ENCODE assay signal across 23 cellular contexts in the genomic region with DNA sequence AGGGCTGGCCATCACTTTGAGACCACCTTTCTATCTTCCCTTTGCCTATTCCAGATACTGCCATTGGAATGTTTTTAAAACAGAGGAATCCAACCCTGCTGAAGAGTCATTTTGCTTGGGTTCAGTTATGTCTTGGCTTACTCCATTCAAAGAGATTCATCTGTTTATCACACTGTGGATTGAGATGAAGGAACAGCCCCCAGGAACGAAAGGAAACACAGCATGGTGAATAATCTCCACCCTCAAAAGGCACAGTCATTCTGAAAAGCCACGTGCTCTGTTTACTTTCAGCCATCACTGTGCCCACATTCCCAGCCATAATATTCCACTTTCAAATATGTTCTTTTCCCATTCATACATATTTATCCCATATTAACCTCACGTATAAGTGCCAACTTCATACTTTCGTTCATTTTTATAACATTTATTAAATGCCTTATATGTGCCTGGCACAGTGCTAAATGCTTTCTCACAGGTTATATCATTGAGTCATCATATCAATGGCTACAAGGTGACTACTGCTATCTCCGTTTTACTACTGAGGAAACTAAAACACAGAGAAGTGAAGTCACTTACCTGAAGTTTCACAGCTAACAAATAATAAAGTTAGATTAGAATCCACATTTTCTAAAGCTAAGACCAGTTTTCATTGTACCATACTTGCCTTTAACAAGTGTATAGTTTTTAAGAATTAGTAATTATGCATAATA.
"Had no signal": no experiment of that assay in that cellular context is flagged by ENCODE, and none has a peak within 500 bp of the region (broad histone marks: within the 10 kb centered on the region; RNA-seq: fewer than 3 reads in every experiment).

No MANE protein-coding gene starts in this region.

- H3K4me2 ChIP-seq: hepatocyte, neural progenitor cell had no signal

- H3K27ac ChIP-seq: hepatocyte, neural progenitor cell, ovary, right atrium auricular region, sigmoid colon, skin epidermis, testis, tibial nerve, upper lobe of right lung, vagina had no signal

- H2AFZ ChIP-seq: hepatocyte, neural progenitor cell had no signal

- H3K9ac ChIP-seq: neural progenitor cell had no signal

- DNase-seq: effector CD4-positive, alpha-beta T cell; endodermal cell; erythroblast; foreskin melanocyte; head of caudate nucleus; left colon; left ventricle myocardium superior; mesenchymal stem cell; midbrain; nucleus accumbens; ovary; sigmoid colon; testis; upper lobe of right lung had no signal

- H3K36me3 ChIP-seq: neural progenitor cell, ovary, right atrium auricular region, sigmoid colon, tibial nerve, upper lobe of right lung, vagina had no signal

- H3K4me3 ChIP-seq: hepatocyte, lung, neural progenitor cell, ovary, right atrium auricular region, sigmoid colon, skin epidermis, testis, tibial nerve, upper lobe of right lung, vagina had no signal

- ATAC-seq: left colon; left ventricle myocardium superior; natural killer cell treated with Interleukin-12 subunit alpha and Interleukin-12 subunit beta and Interleukin-15 and Interleukin-18, amount 100 ng/mL, for 72 hours; upper lobe of right lung had no signal

- H3K79me2 ChIP-seq: hepatocyte had no signal

- H3K36me3 Mint-ChIP-seq: natural killer cell treated with Interleukin-12 subunit alpha and Interleukin-12 subunit beta and Interleukin-15 and Interleukin-18, amount 100 ng/mL, for 72 hours; neural progenitor cell had no signal

- H3K4me1 Mint-ChIP-seq: endodermal cell, neural progenitor cell had no signal

- H3K27me3 ChIP-seq: hepatocyte, neural progenitor cell, ovary, right atrium auricular region, sigmoid colon, testis, tibial nerve, upper lobe of right lung, vagina had no signal

- H3K4me3 Mint-ChIP-seq: endodermal cell; natural killer cell treated with Interleukin-12 subunit alpha and Interleukin-12 subunit beta and Interleukin-15 and Interleukin-18, amount 100 ng/mL, for 72 hours; neural progenitor cell; stimulated activated naive CD8-positive, alpha-beta T cell treated with anti-CD3 and anti-CD28 coated beads, Interleukin-15, Interleukin-2, amounts not matched to agents 100 ng/mL and 50 ng/mL, for 24 hours had no signal

- H3K27ac Mint-ChIP-seq: endodermal cell; natural killer cell treated with Interleukin-12 subunit alpha and Interleukin-12 subunit beta and Interleukin-15 and Interleukin-18, amount 100 ng/mL, for 72 hours; neural progenitor cell; stimulated activated naive CD8-positive, alpha-beta T cell treated with anti-CD3 and anti-CD28 coated beads, Interleukin-15, Interleukin-2, amounts not matched to agents 100 ng/mL and 50 ng/mL, for 24 hours had no signal

- H3K4me1 ChIP-seq: neural progenitor cell, testis, tibial nerve, vagina had no signal

- H3K27me3 Mint-ChIP-seq: natural killer cell treated with Interleukin-12 subunit alpha and Interleukin-12 subunit beta and Interleukin-15 and Interleukin-18, amount 100 ng/mL, for 72 hours; stimulated activated naive CD8-positive, alpha-beta T cell treated with anti-CD3 and anti-CD28 coated beads, Interleukin-15, Interleukin-2, amounts not matched to agents 100 ng/mL and 50 ng/mL, for 24 hours had no signal

- H3K9me3 Mint-ChIP-seq: neural progenitor cell; stimulated activated naive CD8-positive, alpha-beta T cell treated with anti-CD3 and anti-CD28 coated beads, Interleukin-15, Interleukin-2, amounts not matched to agents 100 ng/mL and 50 ng/mL, for 24 hours had no signal

- H3K9me3 ChIP-seq: ovary, right atrium auricular region, testis, tibial nerve, upper lobe of right lung, vagina had no signal
